Comparison of ENCODE assay signal across 12 cellular contexts in the genomic region with DNA sequence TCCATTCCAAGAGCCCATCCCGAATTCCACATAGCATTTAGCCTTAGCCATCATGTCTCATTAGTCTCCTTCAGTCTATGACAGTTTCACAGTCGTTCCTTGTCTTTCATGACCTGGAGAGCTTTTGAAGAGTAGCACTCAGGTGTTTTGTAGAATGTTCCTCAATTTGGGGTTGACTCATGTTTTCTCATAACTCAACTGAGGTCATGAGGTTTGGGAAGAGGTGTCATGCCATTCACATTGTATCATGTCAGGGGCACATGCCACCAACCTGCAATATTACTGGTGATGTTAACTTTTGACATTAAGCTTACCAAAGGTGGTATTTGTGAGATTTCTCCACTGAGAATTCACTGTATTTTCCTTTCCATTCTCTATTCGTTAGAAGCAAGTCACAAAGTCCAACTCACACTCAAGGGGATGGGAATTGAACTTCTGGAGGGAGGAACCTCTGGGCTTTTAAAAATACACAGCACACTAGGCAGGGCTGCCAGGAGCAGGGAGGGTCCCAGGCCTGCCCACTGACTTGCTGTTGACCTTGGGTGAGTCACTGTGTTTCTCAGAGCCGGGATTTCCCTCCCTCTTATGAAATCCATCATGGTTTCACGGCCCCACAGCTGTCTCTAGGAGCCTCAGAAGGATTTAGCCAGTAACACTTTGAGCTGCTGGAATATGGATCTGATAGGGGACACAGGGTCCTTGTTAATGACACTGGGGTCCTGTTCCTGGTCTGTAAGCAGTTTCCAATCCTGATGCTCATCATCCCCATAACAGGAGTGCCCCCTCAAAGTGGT.
A peak's percentile ranks its signal among the peaks of the same experiment; 100 is the strongest.
DNase-seq lines count a peak whose midpoint lies in the region; ATAC-seq and TF ChIP-seq lines count a peak whose summit lies in the region.
"Had no signal": no experiment of that assay in that cellular context is flagged by ENCODE, and none has a peak within 500 bp of the region (broad histone marks: within the 10 kb centered on the region; RNA-seq: fewer than 3 reads in every experiment).

No MANE protein-coding gene starts in this region.

- peak; percentile 78 for DNase-seq in ELR (ENCODE audit: low read depth)
- DNase-seq in MG63 = peak; percentile 60
- DNase-seq in colonic mucosa = peak; percentile 55
- peak; percentile 82 for DNase-seq in posterior vena cava (ENCODE audit: low spot score)
- no peak for DNase-seq in COLO829 (ENCODE audit: low spot score)
- no peak for DNase-seq in HuH-7 (ENCODE audit: low spot score)
- DNase-seq: activated CD4-positive, alpha-beta T cell treated with anti-CD3 and anti-CD28 coated beads, Interleukin-2, amount 50 U/mL, for 1 hour; NCI-H1048; RPMI8226 had no signal

- no peaks in the 10 kb centered on the region for H3K4me1 ChIP-seq in colonic mucosa
- H3K4me1 ChIP-seq: body of pancreas, neural progenitor cell had no signal

- intact Hi-C loops in colonic mucosa (cut with DNase I) (loop anchor here (10.0 kb wide), 1 partner anchor 71 kb away; no protein-coding TSS in a partner anchor), posterior vena cava (cut with DNase I) (loop anchor here in 1 of 2 donors (5.0 kb wide), 1 partner anchor 1763 kb away; no protein-coding TSS in a partner anchor)

- TF ChIP-seq CTCF in colonic mucosa (IDR thresholded peaks at IDR 0.05) = no peak

- H3K4me3 ChIP-seq in MG63 (no peak overlapping the region), colonic mucosa (no peak overlapping the region)
- H3K4me3 ChIP-seq: body of pancreas, neural progenitor cell had no signal

- H3K27me3 ChIP-seq in MG63 = no peaks in the 10 kb centered on the region
- no peaks in the 10 kb centered on the region for H3K27me3 ChIP-seq in colonic mucosa
- H3K27me3 ChIP-seq: body of pancreas, neural progenitor cell had no signal

- H3K9me3 ChIP-seq in MG63 = peaks cover 2% of the 10 kb centered on the region; the same call in 1 of the 2 replicates
- no peaks in the 10 kb centered on the region for H3K9me3 ChIP-seq in colonic mucosa

- no peak for ATAC-seq in HG02798 (IDR thresholded peaks at IDR 0.05; ENCODE audit: poor library complexity, unreplicated experiment)
- ATAC-seq: body of pancreas had no signal

- no peaks in the 10 kb centered on the region for H3K36me3 ChIP-seq in MG63
- H3K36me3 ChIP-seq in colonic mucosa = no peaks in the 10 kb centered on the region
- H3K36me3 ChIP-seq: neural progenitor cell had no signal

- H3K27ac ChIP-seq in colonic mucosa = peak overlapping the region; percentile 35
- H3K27ac ChIP-seq: body of pancreas, neural progenitor cell had no signal

- no peak overlapping the region for H3K9ac ChIP-seq in colonic mucosa (ENCODE audit: low read depth in 2 of 2, low read length in 2 of 2)
- H3K9ac ChIP-seq: neural progenitor cell had no signal

Comparison
In these comparisons a context has a peak if more than half of its experiments do, and no peak if none do; other contexts are left out.
1. DNase-seq: peak in ELR (single experiment), MG63 (single experiment), colonic mucosa (single experiment) and posterior vena cava (single experiment); none in COLO829 (single experiment) and HuH-7 (single experiment).